Comparison of ENCODE assay signal across 1 cellular context in genomic region chr5:115977988-115978387, GRCh38.
TF ChIP-seq lines count a peak whose summit lies in the region.

No MANE protein-coding gene starts in this region.

TF ChIP-seq in WTC11, 78 proteins besides CTCF, POLR2A, EP300 and RAD21 (continued from another document):
- TF ChIP-seq AFF4 (CRISPR knock-in tag; IDR thresholded peaks at IDR 0.05; ENCODE audit: borderline replicate concordance) (no peak), ZMAT4 (CRISPR knock-in tag; IDR thresholded peaks at IDR 0.05) (no peak), E2F1 (CRISPR knock-in tag; IDR thresholded peaks at IDR 0.05) (no peak), ATF1 (CRISPR knock-in tag; IDR thresholded peaks at IDR 0.05) (no peak), ZNF425 (CRISPR knock-in tag; conservative IDR thresholded peaks at IDR 0.05) (no peak), KAT7 (CRISPR knock-in tag; IDR thresholded peaks at IDR 0.05; ENCODE audit: borderline replicate concordance) (no peak), IRF1 (CRISPR knock-in tag; IDR thresholded peaks at IDR 0.05) (no peak), ZBTB21 (CRISPR knock-in tag; IDR thresholded peaks at IDR 0.05; ENCODE audit: borderline replicate concordance) (no peak), TCF7 (CRISPR knock-in tag; IDR thresholded peaks at IDR 0.05; ENCODE audit: low read depth) (no peak), CREB1 (CRISPR knock-in tag; IDR thresholded peaks at IDR 0.05) (no peak), ARID4B (CRISPR knock-in tag; IDR thresholded peaks at IDR 0.05; ENCODE audit: borderline replicate concordance) (no peak), HMGXB4 (CRISPR knock-in tag; IDR thresholded peaks at IDR 0.05) (no peak), NR3C1 (CRISPR knock-in tag; conservative IDR thresholded peaks at IDR 0.05; ENCODE audit: low read depth) (no peak)
TF ChIP-seq in WTC11: peak in this region for 0.
